In genomic region chr5:137833463-137833862, GRCh38 we compare ENCODE assay signal across 9 cellular contexts. TPM values are rescaled to one million over a fixed set of nuclear protein-coding genes. Genes with fewer than 3 reads are reported as not detected.
DNase-seq lines count a peak whose midpoint lies in the region; TF ChIP-seq lines count a peak whose summit lies in the region.
"Had no signal": no experiment of that assay in that cellular context is flagged by ENCODE, and none has a peak within 500 bp of the region (broad histone marks: within the 10 kb centered on the region; RNA-seq: fewer than 3 reads in every experiment).

No MANE protein-coding gene starts in this region.

- DNase-seq in COLO829 (ENCODE audit: low spot score) (peak; percentile 81), HT1080 (ENCODE audit: low read depth) (peak; percentile 94), astrocyte of the cerebellum (ENCODE audit: low read depth) (peak; percentile 24), left kidney (ENCODE audit: low read depth, low spot score) (peak; percentile 37), SKM-1 treated with dmso at 0.1 percent for 144 hours (lab: John Stamatoyannopoulos, UW; ENCODE audit: unreplicated experiment) (no peak), NCI-H2029 treated with DMSO at 0.1 percent for 48 hours (lab: John Stamatoyannopoulos, UW) (no peak), NOMO-1 treated with DMSO at 0.1 percent for 48 hours (lab: John Stamatoyannopoulos, UW; ENCODE audit: unreplicated experiment) (no peak)
- no peak for DNase-seq in stimulated activated CD4-positive, alpha-beta T cell treated with anti-CD3 and anti-CD28 coated beads, Interleukin-1b, Interleukin-23, amount 100 ng/mL, for 48 hours
- DNase-seq: kidney had no signal

- no peak for TF ChIP-seq CTCF in astrocyte of the cerebellum (IDR thresholded peaks at IDR 0.05; ENCODE audit: low read depth, low read length, missing control alignments)

- no peak overlapping the region for H3K4me3 ChIP-seq in astrocyte of the cerebellum (ENCODE audit: low read depth, low read length)

- in situ Hi-C loops in astrocyte of the cerebellum (cut with HindIII; ENCODE audit: low sequenced_read_pairs): no loop called here

RNA-seq across cellular contexts. Expression of gene MYOT, which starts 34.2 kb away (rescaled TPM):
- not detected in 2 replicates for total RNA-seq in HT1080 (2014; rRNA removed; shearing (Covaris generic))
- 0.07 and 0.71 TPM in 2 replicates for polyA plus RNA-seq in HT1080 (2015; cell fraction: cytosol; rRNA removed)
- polyA plus RNA-seq in HT1080 (2015; cell fraction: nucleus; rRNA removed): 0.20 and 1.7 TPM in 2 replicates

RNA-seq across cellular contexts. Expression of gene PKD2L2, which starts 55.8 kb away (rescaled TPM):
- not detected in 2 replicates for total RNA-seq in HT1080 (2014; rRNA removed; shearing (Covaris generic))
- polyA plus RNA-seq in HT1080 (2015; cell fraction: cytosol; rRNA removed): not detected in 2 replicates
- polyA plus RNA-seq in HT1080 (2015; cell fraction: nucleus; rRNA removed): 0.06 and 0.16 TPM in 2 replicates
- total RNA-seq: kidney had no signal

Comparison
In these comparisons a context has a peak if more than half of its experiments do, and no peak if none do; other contexts are left out.
1. DNase-seq: peak in COLO829 (single experiment), HT1080 (single experiment), astrocyte of the cerebellum (single experiment) and left kidney (single experiment); none in SKM-1 treated with dmso at 0.1 percent for 144 hours (single experiment), NCI-H2029 treated with DMSO at 0.1 percent for 48 hours (single experiment), NOMO-1 treated with DMSO at 0.1 percent for 48 hours (single experiment) and stimulated activated CD4-positive, alpha-beta T cell treated with anti-CD3 and anti-CD28 coated beads, Interleukin-1b, Interleukin-23, amount 100 ng/mL, for 48 hours (single experiment).